In genomic region chr2:138507267-138507666, GRCh38 we compare ENCODE assay signal across 18 cellular contexts. TPM values are rescaled to one million over a fixed set of nuclear protein-coding genes. Genes with fewer than 3 reads are reported as not detected.
DNase-seq lines count a peak whose midpoint lies in the region; ATAC-seq and TF ChIP-seq lines count a peak whose summit lies in the region.
"Had no signal": no experiment of that assay in that cellular context is flagged by ENCODE, and none has a peak within 500 bp of the region (broad histone marks: within the 10 kb centered on the region; RNA-seq: fewer than 3 reads in every experiment).

No MANE protein-coding gene starts in this region.

- peaks cover 39% of the 10 kb centered on the region for H3K4me1 Mint-ChIP-seq in chondrocyte (ENCODE audit: low read depth)

- ATAC-seq in HG02885 (IDR thresholded peaks at IDR 0.05; ENCODE audit: poor library complexity, unreplicated experiment): no peak
- no peak for ATAC-seq in GM21423 (IDR thresholded peaks at IDR 0.05; ENCODE audit: unreplicated experiment)
- ATAC-seq: activated CD8-positive, alpha-beta memory T cell treated with anti-CD3 and anti-CD28 coated beads, Interleukin-2, amount 10 ng/mL, durations not matched to agents 7 days and 5 days; GM23338; left ventricle myocardium superior had no signal

- no peak for TF ChIP-seq CTCF in chondrocyte (IDR thresholded peaks at IDR 0.05)

- DNase-seq in NCI-H2196 (lab: John Stamatoyannopoulos, UW; ENCODE audit: unreplicated experiment): peak; percentile 10
- no peak for DNase-seq in NCI-H2196 treated with DMSO at 0.1 percent for 48 hours (lab: John Stamatoyannopoulos, UW; ENCODE audit: unreplicated experiment)
- peak; percentile 37 for DNase-seq in NCI-H510A (lab: John Stamatoyannopoulos, UW)
- no peak for DNase-seq in chondrocyte (ENCODE audit: low spot score)
- DNase-seq in HPDE6-E6E7 (ENCODE audit: extremely low spot score): no peak
- no peak for DNase-seq in D341Med (ENCODE audit: low spot score)
- DNase-seq: activated CD8-positive, alpha-beta memory T cell treated with anti-CD3 and anti-CD28 coated beads, Interleukin-2, amount 10 ng/mL, durations not matched to agents 7 days and 5 days; activated effector memory CD4-positive, alpha-beta T cell treated with Interleukin-2 at 50 U/mL for 16 hours; amniotic stem cell; cerebellar nuclear complex; Karpas-422; left ventricle myocardium superior; NCI-H2107; T-helper 9 cell; thyroid gland had no signal

- H3K27ac Mint-ChIP-seq in chondrocyte (ENCODE audit: unreplicated experiment): peak overlapping the region; percentile 29
- H3K27ac Mint-ChIP-seq: activated CD8-positive, alpha-beta memory T cell treated with anti-CD3 and anti-CD28 coated beads, Interleukin-2, amount 10 ng/mL, durations not matched to agents 7 days and 5 days; GM23338 had no signal

- H3K9me3 Mint-ChIP-seq in chondrocyte (ENCODE audit: low read depth): no peaks in the 10 kb centered on the region
- H3K9me3 Mint-ChIP-seq: GM23338 had no signal

- peaks cover 1% of the 10 kb centered on the region for H3K36me3 Mint-ChIP-seq in chondrocyte (ENCODE audit: low read depth)

- H3K27me3 Mint-ChIP-seq in chondrocyte (ENCODE audit: low read depth): no peaks in the 10 kb centered on the region
- H3K27me3 Mint-ChIP-seq: activated CD8-positive, alpha-beta memory T cell treated with anti-CD3 and anti-CD28 coated beads, Interleukin-2, amount 10 ng/mL, durations not matched to agents 7 days and 5 days had no signal

- H3K4me3 Mint-ChIP-seq in chondrocyte (ENCODE audit: unreplicated experiment): no peak overlapping the region
- H3K4me3 Mint-ChIP-seq: activated CD8-positive, alpha-beta memory T cell treated with anti-CD3 and anti-CD28 coated beads, Interleukin-2, amount 10 ng/mL, durations not matched to agents 7 days and 5 days; GM23338 had no signal

RNA-seq across cellular contexts. Expression of gene SPOPL, which starts 5.7 kb away (rescaled TPM):
- total RNA-seq in chondrocyte: 9.9 to 16.2 TPM (median 14.7 TPM) in 3 replicates

Comparison
In these comparisons a context has a peak if more than half of its experiments do, and no peak if none do; other contexts are left out.
1. DNase-seq: peak in NCI-H2196 (single experiment) and NCI-H510A (single experiment); none in NCI-H2196 treated with DMSO at 0.1 percent for 48 hours (single experiment), chondrocyte (single experiment), HPDE6-E6E7 (single experiment) and D341Med (single experiment).